9 cellular contexts compared by ENCODE assay signal in genomic region chr13:27481766-27482165, GRCh38. TPM values are rescaled to one million over a fixed set of nuclear protein-coding genes. Genes with fewer than 3 reads are reported as not detected.
A peak's percentile ranks its signal among the peaks of the same experiment; 100 is the strongest.
DNase-seq lines count a peak whose midpoint lies in the region; ATAC-seq and TF ChIP-seq lines count a peak whose summit lies in the region.
"Had no signal": no experiment of that assay in that cellular context is flagged by ENCODE, and none has a peak within 500 bp of the region (broad histone marks: within the 10 kb centered on the region; RNA-seq: fewer than 3 reads in every experiment).

No MANE protein-coding gene starts in this region.

- H3K9me3 Mint-ChIP-seq in T-helper 2 cell treated with Interferon-gamma antibody and Interleukin-4, amounts not matched to agents 5 μg/mL and 100 μg/mL, for 36 hours: peaks cover 3% of the 10 kb centered on the region
- H3K9me3 Mint-ChIP-seq in osteocyte (ENCODE audit: unreplicated experiment): peaks cover 9% of the 10 kb centered on the region

- DNase-seq in DMS53 (lab: John Stamatoyannopoulos, UW) (peak; percentile 77), HUDEP-2 (lab: John Stamatoyannopoulos, UW; ENCODE audit: unreplicated experiment in 76 of 76) (peak in 42 of 76 experiments; percentile 0 to 55 (median 19)), osteocyte (ENCODE audit: extremely low spot score, unreplicated experiment) (no peak), cortex of kidney (lab: John Stamatoyannopoulos, UW) (no peak), NCI-H1694 treated with DMSO at 0.1 percent for 48 hours (lab: John Stamatoyannopoulos, UW) (no peak)
- peak; percentile 17 for DNase-seq in T-helper 2 cell treated with Interferon-gamma antibody and Interleukin-4, amounts not matched to agents 5 μg/mL and 100 μg/mL, for 36 hours (ENCODE audit: low spot score)

- ATAC-seq in esophagus mucosa: peak; percentile 46
- no peak for ATAC-seq in HG02852 (IDR thresholded peaks at IDR 0.05; ENCODE audit: unreplicated experiment)

- peak; percentile 40 for TF ChIP-seq CTCF in osteocyte (IDR thresholded peaks at IDR 0.05)

- no peak overlapping the region for H3K4me3 Mint-ChIP-seq in T-helper 2 cell treated with Interferon-gamma antibody and Interleukin-4, amounts not matched to agents 5 μg/mL and 100 μg/mL, for 36 hours
- no peak overlapping the region for H3K4me3 Mint-ChIP-seq in osteocyte (ENCODE audit: unreplicated experiment)
- H3K4me3 Mint-ChIP-seq: natural killer cell treated with Interleukin-12 subunit alpha and Interleukin-12 subunit beta and Interleukin-15 and Interleukin-18, amount 100 ng/mL, for 72 hours had no signal

- H3K4me1 Mint-ChIP-seq in T-helper 2 cell treated with Interferon-gamma antibody and Interleukin-4, amounts not matched to agents 5 μg/mL and 100 μg/mL, for 36 hours (ENCODE audit: low read depth): peaks cover 23% of the 10 kb centered on the region
- H3K4me1 Mint-ChIP-seq in osteocyte (ENCODE audit: unreplicated experiment): peaks cover 5% of the 10 kb centered on the region

- no peak overlapping the region for H3K27ac Mint-ChIP-seq in T-helper 2 cell treated with Interferon-gamma antibody and Interleukin-4, amounts not matched to agents 5 μg/mL and 100 μg/mL, for 36 hours
- no peak overlapping the region for H3K27ac Mint-ChIP-seq in osteocyte (ENCODE audit: unreplicated experiment)

- no peaks in the 10 kb centered on the region for H3K36me3 Mint-ChIP-seq in T-helper 2 cell treated with Interferon-gamma antibody and Interleukin-4, amounts not matched to agents 5 μg/mL and 100 μg/mL, for 36 hours (ENCODE audit: low read depth)
- H3K36me3 Mint-ChIP-seq in osteocyte (ENCODE audit: unreplicated experiment): no peaks in the 10 kb centered on the region

- H3K27me3 Mint-ChIP-seq in T-helper 2 cell treated with Interferon-gamma antibody and Interleukin-4, amounts not matched to agents 5 μg/mL and 100 μg/mL, for 36 hours (ENCODE audit: low read depth): peaks cover 3% of the 10 kb centered on the region
- H3K27me3 Mint-ChIP-seq in osteocyte (ENCODE audit: unreplicated experiment): peaks cover 40% of the 10 kb centered on the region
- H3K27me3 Mint-ChIP-seq: natural killer cell treated with Interleukin-12 subunit alpha and Interleukin-12 subunit beta and Interleukin-15 and Interleukin-18, amount 100 ng/mL, for 72 hours had no signal

RNA-seq across cellular contexts. Expression of gene MTIF3, which starts 31.4 kb away (rescaled TPM):
- 36.0 TPM for total RNA-seq in esophagus mucosa
- total RNA-seq in osteocyte: 38.9 and 41.6 TPM in 2 replicates

RNA-seq across cellular contexts. Expression of gene GTF3A, which starts 57.3 kb away (rescaled TPM):
- 71.1 TPM for total RNA-seq in esophagus mucosa
- 67.0 and 67.4 TPM in 2 replicates for total RNA-seq in osteocyte

Comparison
In these comparisons a context has a peak if more than half of its experiments do, and no peak if none do; other contexts are left out.
1. DNase-seq: peak in DMS53 (single experiment), HUDEP-2 (42 of 76) and T-helper 2 cell treated with Interferon-gamma antibody and Interleukin-4, amounts not matched to agents 5 μg/mL and 100 μg/mL, for 36 hours (single experiment); none in osteocyte (single experiment), cortex of kidney (single experiment) and NCI-H1694 treated with DMSO at 0.1 percent for 48 hours (single experiment).